Comparison of ENCODE assay signal across 17 cellular contexts in the genomic region with DNA sequence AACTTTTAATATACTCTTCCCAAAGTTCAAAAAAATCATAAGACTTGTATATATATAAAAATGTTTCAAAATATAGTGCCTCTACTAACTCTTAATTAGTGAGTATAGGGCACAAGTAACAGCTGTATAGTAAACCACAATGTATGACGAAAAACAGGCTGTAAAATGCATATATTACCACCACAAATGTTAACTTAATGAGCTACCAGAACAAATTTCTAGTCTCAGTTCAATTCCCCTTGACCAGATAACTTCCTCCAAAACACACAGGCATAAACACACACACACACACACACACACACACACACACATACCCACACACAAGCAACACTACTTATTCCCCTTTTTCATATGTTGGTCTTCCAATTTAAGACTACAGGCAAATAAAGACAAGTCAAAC.
"Had no signal": no experiment of that assay in that cellular context is flagged by ENCODE, and none has a peak within 500 bp of the region (broad histone marks: within the 10 kb centered on the region; RNA-seq: fewer than 3 reads in every experiment).

No MANE protein-coding gene starts in this region.

- H3K4me2 ChIP-seq: smooth muscle cell had no signal

- H3K9me3 ChIP-seq: body of pancreas, heart right ventricle, lower lobe of right lung, sigmoid colon, thoracic aorta, upper lobe of left lung had no signal

- DNase-seq: activated CD4-positive, alpha-beta T cell treated with anti-CD3 and anti-CD28 coated beads, Interleukin-2, amount 10 ng/mL, durations not matched to agents 24 days and 14 days; activated CD8-positive, alpha-beta T cell treated with anti-CD3 and anti-CD28 coated beads, Interleukin-2, amount 10 ng/mL, durations not matched to agents 7 days and 5 days; activated gamma-delta T cell treated with Interleukin-2 at 50 U/mL for 16 hours; anterior cingulate cortex; body of pancreas; heart right ventricle; kidney; lower lobe of right lung; natural killer cell; retina; sigmoid colon; stimulated activated CD4-positive, alpha-beta T cell treated with anti-CD3 and anti-CD28 coated beads, Interleukin-2, amount 100 ng/mL, for 48 hours; stimulated activated naive CD4-positive, alpha-beta T cell treated with Interleukin-2 at 50 U/mL for 16 hours; T-helper 17 cell; upper lobe of left lung had no signal

- ATAC-seq: activated CD8-positive, alpha-beta T cell treated with anti-CD3 and anti-CD28 coated beads, Interleukin-2, amount 10 ng/mL, durations not matched to agents 7 days and 5 days; body of pancreas; heart right ventricle; lower lobe of right lung; natural killer cell; T-helper 17 cell had no signal

- H3K4me1 ChIP-seq: body of pancreas, heart right ventricle, lower lobe of right lung, sigmoid colon, upper lobe of left lung had no signal

- H3K27me3 ChIP-seq: body of pancreas, heart right ventricle, sigmoid colon, upper lobe of left lung had no signal

- H3K4me3 ChIP-seq: body of pancreas, heart right ventricle, lower lobe of right lung, sigmoid colon, smooth muscle cell, thoracic aorta, upper lobe of left lung had no signal

- H3K27ac ChIP-seq: body of pancreas, heart right ventricle, lower lobe of right lung, sigmoid colon, thoracic aorta, upper lobe of left lung had no signal

- H3K36me3 ChIP-seq: heart right ventricle, lower lobe of right lung, sigmoid colon, thoracic aorta, upper lobe of left lung had no signal
